22 cellular contexts compared by ENCODE assay signal in the genomic region with DNA sequence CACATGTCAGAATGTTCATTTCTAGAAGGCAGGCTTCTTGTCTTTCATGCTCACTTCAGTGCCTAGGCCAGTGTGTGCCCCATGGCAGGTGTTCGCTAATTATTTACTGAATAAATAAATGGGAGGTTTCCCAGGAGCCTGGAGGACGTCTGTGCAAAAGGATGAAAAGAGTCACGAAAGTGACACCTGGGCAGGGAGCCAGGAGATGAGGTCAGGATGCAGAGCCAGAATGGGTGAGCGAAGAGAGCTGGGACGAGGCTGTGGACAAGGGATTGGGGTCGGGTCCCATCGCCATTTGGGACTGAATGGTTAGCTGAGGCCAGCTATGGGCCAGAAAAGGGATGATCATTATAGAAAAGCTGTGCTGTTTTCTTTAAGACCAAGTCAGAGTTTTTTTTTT.
DNase-seq lines count a peak whose midpoint lies in the region; ATAC-seq and TF ChIP-seq lines count a peak whose summit lies in the region.
"Had no signal": no experiment of that assay in that cellular context is flagged by ENCODE, and none has a peak within 500 bp of the region (broad histone marks: within the 10 kb centered on the region; RNA-seq: fewer than 3 reads in every experiment).

No MANE protein-coding gene starts in this region.

- peaks cover 21% of the 10 kb centered on the region for H3K9me3 ChIP-seq in iPS-18c (ENCODE audit: control insufficient read depth, insufficient read depth, low read length)

- DNase-seq in NCI-H1417 (lab: John Stamatoyannopoulos, UW): peak in 2 of 3 experiments; percentile 30 to 74
- DNase-seq in NCI-H1417 treated with DMSO at 0.1 percent for 48 hours (lab: John Stamatoyannopoulos, UW): no peak
- peak; percentile 25 for DNase-seq in NCI-H1092 treated with DMSO at 0.1 percent for 48 hours (lab: John Stamatoyannopoulos, UW)
- DNase-seq in NCI-H510A treated with DMSO at 0.1 percent for 48 hours (lab: John Stamatoyannopoulos, UW): peak; percentile 70
- no peak for DNase-seq in coronary artery (ENCODE audit: low spot score)
- DNase-seq in G401 (ENCODE audit: low spot score): no peak
- DNase-seq: 8988T; activated CD4-positive, alpha-beta T cell treated with anti-CD3 and anti-CD28 coated beads for 36 hours; activated T-cell treated with anti-CD3 and anti-CD28 coated beads, Interleukin-2, amount 50 U/mL, for 72 hours; AML-193; CD8-positive, alpha-beta memory T cell; KBM-7; mammary epithelial cell; NCI-H524; nucleus accumbens; right cardiac atrium had no signal

- H3K4me3 ChIP-seq in iPS-18c (ENCODE audit: insufficient read depth, low read depth, low read length) (peak overlapping the region; percentile 3; the same call in 1 of the 2 replicates), coronary artery (no peak overlapping the region)
- H3K4me3 ChIP-seq: ascending aorta, gastroesophageal sphincter had no signal

- no peak for TF ChIP-seq CTCF in coronary artery (IDR thresholded peaks at IDR 0.05)

- no peak overlapping the region for H3K27ac ChIP-seq in coronary artery
- H3K27ac ChIP-seq: ascending aorta, gastroesophageal sphincter had no signal

- no peak for ATAC-seq in HG02840 (IDR thresholded peaks at IDR 0.05; ENCODE audit: low FRiP score, unreplicated experiment)
- ATAC-seq: activated CD4-positive, alpha-beta T cell treated with anti-CD3 and anti-CD28 coated beads for 36 hours; activated T-cell treated with anti-CD3 and anti-CD28 coated beads, Interleukin-2, amount 50 U/mL, for 72 hours; esophagus mucosa; gastroesophageal sphincter; right cardiac atrium; Right ventricle myocardium inferior had no signal

- in situ Hi-C loops in G401 (cut with HindIII; ENCODE audit: low sequenced_read_pairs): no loop called here

Comparison
In these comparisons a context has a peak if more than half of its experiments do, and no peak if none do; other contexts are left out.
1. DNase-seq: peak in NCI-H1417 (2 of 3), NCI-H1092 treated with DMSO at 0.1 percent for 48 hours (single experiment) and NCI-H510A treated with DMSO at 0.1 percent for 48 hours (single experiment); none in NCI-H1417 treated with DMSO at 0.1 percent for 48 hours (single experiment), coronary artery (single experiment) and G401 (single experiment).